8 cellular contexts compared by ENCODE assay signal in the genomic region with DNA sequence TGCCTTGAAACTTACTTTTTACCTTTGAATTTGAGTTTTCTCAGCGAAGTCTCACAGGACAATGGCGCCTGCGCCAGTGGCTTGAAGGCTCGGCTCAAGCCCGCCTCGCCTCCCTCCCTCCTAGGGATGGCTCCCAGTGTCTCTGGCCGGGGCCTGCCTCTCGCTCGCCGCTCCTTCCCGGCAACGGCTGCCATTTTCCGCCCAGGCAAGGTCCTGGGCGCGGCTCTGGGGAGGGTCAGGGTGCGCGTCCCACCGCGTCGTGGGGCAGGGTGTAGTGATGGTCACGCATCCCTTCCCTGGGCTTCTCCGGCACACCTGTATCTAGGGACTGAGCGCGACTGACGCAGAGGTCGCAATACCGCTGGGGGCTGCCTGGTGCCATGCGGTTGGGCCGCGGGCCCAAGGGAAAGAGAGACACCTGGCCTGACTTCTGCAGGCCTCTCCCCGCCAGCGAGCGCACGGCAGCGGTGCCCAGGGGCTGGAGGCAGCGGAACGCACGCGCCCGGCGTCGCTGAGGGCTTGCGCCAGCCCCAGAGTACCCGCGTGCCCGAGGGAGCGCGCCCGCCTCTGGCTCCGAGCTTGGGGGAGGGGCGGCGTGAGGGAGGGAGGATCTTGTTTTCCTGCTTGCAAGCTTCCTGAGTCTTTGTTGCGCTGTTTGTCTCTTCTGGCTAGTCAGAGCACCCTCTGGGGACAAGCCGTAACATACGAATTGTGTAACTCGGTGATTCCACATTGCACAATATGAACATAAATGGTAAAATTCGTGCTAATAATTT. TPM values are rescaled to one million over a fixed set of nuclear protein-coding genes. Genes with fewer than 3 reads are reported as not detected.
DNase-seq lines count a peak whose midpoint lies in the region; ATAC-seq and TF ChIP-seq lines count a peak whose summit lies in the region.

No MANE protein-coding gene starts in this region.

- ATAC-seq in left cardiac atrium, result peak; percentile 95 to 96
- ATAC-seq in HG03439 (IDR thresholded peaks at IDR 0.05; ENCODE audit: unreplicated experiment), result no peak

- H3K4me2 ChIP-seq in BLaER1 treated with 17β-estradiol and CSF1 and Interleukin-3, amounts not matched to agents 10 nM and 100 nM, result peak overlapping the region; percentile 81 to 93 (median 91)

- H3K4me3 ChIP-seq in BLaER1 treated with 17β-estradiol and CSF1 and Interleukin-3, amounts not matched to agents 10 nM and 100 nM, result peak overlapping the region; percentile 36 to 63 (median 48); a peak in 19 of 20 replicates
- H3K4me3 ChIP-seq in HUES48 (ENCODE audit: low read depth, low read length) (peak overlapping the region; percentile 61), ovary (peak overlapping the region; percentile 60), transverse colon (peak overlapping the region; percentile 30 to 54 (median 38))

- WGBS in ovary, 3 donors, result 4 to 8% (median 7%) methylated on average over 56 to 57 of the region's 57 CpGs
- 0 to 17% methylated on average over 4 to 33 of the region's 57 CpGs for WGBS in transverse colon (ENCODE audit: low coverage in 1 of 2), 2 donors

- in situ Hi-C loops in transverse colon (cut with MboI; ENCODE audit: low pct_ligation_motif_present in 1 of 4, low pct_unique_long_range_greater_than_20kb in 1 of 4, low sequenced_read_pairs in 3 of 4), result no loop called here

- DNase-seq in T follicular helper cell (ENCODE audit: low read depth) (peak; percentile 41), anterior cingulate cortex (lab: John Stamatoyannopoulos, UW) (peak; percentile 38 to 93 (median 85)), left cardiac atrium (peak; percentile 88), ovary (peak; percentile 89 to 94 (median 91)), transverse colon (peak; percentile 89)

- H3K9me3 ChIP-seq in BLaER1 treated with 17β-estradiol and CSF1 and Interleukin-3, amounts not matched to agents 10 nM and 100 nM (replicated peaks in 1 of 11), result no peaks in the 10 kb centered on the region
- H3K9me3 ChIP-seq in HUES48 (ENCODE audit: control insufficient read depth, insufficient read depth, low read length) (no peaks in the 10 kb centered on the region), ovary (no peaks in the 10 kb centered on the region), transverse colon (no peaks in the 10 kb centered on the region)

- H3K36me3 ChIP-seq in BLaER1 treated with 17β-estradiol and CSF1 and Interleukin-3, amounts not matched to agents 10 nM and 100 nM, result no peaks in the 10 kb centered on the region
- H3K36me3 ChIP-seq in HUES48 (ENCODE audit: control insufficient read depth, insufficient read depth, low read length), result no peaks in the 10 kb centered on the region
- no peaks in the 10 kb centered on the region for H3K36me3 ChIP-seq in ovary
- H3K36me3 ChIP-seq in transverse colon, result no peaks in the 10 kb centered on the region

- H3K27ac ChIP-seq in BLaER1 treated with 17β-estradiol and CSF1 and Interleukin-3, amounts not matched to agents 10 nM and 100 nM, result peak overlapping the region; percentile 80 to 90 (median 83)
- H3K27ac ChIP-seq in HUES48 (ENCODE audit: low read depth, low read length), result peak overlapping the region; percentile 86
- H3K27ac ChIP-seq in ovary, result peak overlapping the region; percentile 83 to 93
- peak overlapping the region; percentile 75 to 89 (median 81) for H3K27ac ChIP-seq in transverse colon

- TF ChIP-seq POLR2A in ovary (IDR thresholded peaks at IDR 0.05) (peak; percentile 93), transverse colon (IDR thresholded peaks at IDR 0.05) (peak; percentile 60)

- H3K27me3 ChIP-seq in BLaER1 treated with 17β-estradiol and CSF1 and Interleukin-3, amounts not matched to agents 10 nM and 100 nM, result no peaks in the 10 kb centered on the region
- H3K27me3 ChIP-seq in HUES48 (ENCODE audit: control insufficient read depth, insufficient read depth, low read length), result no peaks in the 10 kb centered on the region
- no peaks in the 10 kb centered on the region for H3K27me3 ChIP-seq in ovary
- no peaks in the 10 kb centered on the region for H3K27me3 ChIP-seq in transverse colon

- TF ChIP-seq EP300 in ovary (IDR thresholded peaks at IDR 0.05), result peak; percentile 35
- TF ChIP-seq EP300 in transverse colon (IDR thresholded peaks at IDR 0.05; ENCODE audit: low read depth), result no peak

- no peaks in the 10 kb centered on the region for H4K20me1 ChIP-seq in BLaER1 treated with 17β-estradiol and CSF1 and Interleukin-3, amounts not matched to agents 10 nM and 100 nM

- peaks cover 13 to 42% (median 34%) of the 10 kb centered on the region in 10 experiments for H3K4me1 ChIP-seq in BLaER1 treated with 17β-estradiol and CSF1 and Interleukin-3, amounts not matched to agents 10 nM and 100 nM
- H3K4me1 ChIP-seq in HUES48 (ENCODE audit: control insufficient read depth, insufficient read depth, low read length), result peaks cover 14% of the 10 kb centered on the region
- peaks cover 4% of the 10 kb centered on the region for H3K4me1 ChIP-seq in ovary (ENCODE audit: insufficient read depth)
- peaks cover 0 to 14% (median 6%) of the 10 kb centered on the region in 4 donors for H3K4me1 ChIP-seq in transverse colon

- TF ChIP-seq CTCF in ovary (IDR thresholded peaks at IDR 0.05), result no peak
- no peak for TF ChIP-seq CTCF in transverse colon (IDR thresholded peaks at IDR 0.05)

- H3K9ac ChIP-seq in BLaER1 treated with 17β-estradiol and CSF1 and Interleukin-3, amounts not matched to agents 10 nM and 100 nM, result peak overlapping the region; percentile 67 to 82 (median 75)
- H3K9ac ChIP-seq in HUES48 (ENCODE audit: low read depth, low read length), result peak overlapping the region; percentile 87

- intact Hi-C loops in left cardiac atrium (cut with DNase I) (loop anchor here in 1 of 2 donors (10.0 kb wide), 1 partner anchor 48 kb away; no protein-coding TSS in a partner anchor), ovary (cut with DNase I) (loop anchor here in 2 of 4 donors (5.0 to 10.0 kb wide), 5 partner anchors 48 to 618 kb away; no protein-coding TSS in a partner anchor), transverse colon (cut with DNase I; ENCODE audit: low total_unique reads) (loop anchor here (10.0 kb wide), 1 partner anchor 48 kb away; no protein-coding TSS in a partner anchor)

RNA-seq across cellular contexts. Expression of a gene that starts 20.7 kb away (rescaled TPM):
- total RNA-seq in left cardiac atrium (10 to 100 TPM; 41.1 to 69.7 TPM), ovary (10 to 100 TPM; 30.3 to 83.2 (median 55.9) TPM), transverse colon (10 to 100 TPM; 25.1 to 64.7 (median 43.0) TPM)
- polyA plus RNA-seq in ovary, result 10 to 100 TPM; 15.8 to 32.9 TPM

RNA-seq across cellular contexts. Expression of a gene that starts 27.3 kb away (rescaled TPM):
- total RNA-seq in left cardiac atrium, result 10 to 100 TPM; 10.7 to 12.3 TPM
- 10 to 100 TPM in 5 of 7 donors, 1 to 10 TPM in 2; 6.3 to 21.8 (median 12.0) TPM for total RNA-seq in ovary
- 10 to 100 TPM; 10.9 to 13.9 TPM for polyA plus RNA-seq in ovary
- total RNA-seq in transverse colon, result 10 to 100 TPM; 13.8 to 28.1 (median 18.2) TPM

RNA-seq across cellular contexts. Expression of a gene that starts 51.7 kb away (rescaled TPM):
- 1 to 10 TPM; 3.7 to 4.3 TPM for total RNA-seq in left cardiac atrium
- 1 to 10 TPM; 2.5 to 9.3 (median 3.2) TPM for total RNA-seq in ovary
- polyA plus RNA-seq in ovary, result 1 to 10 TPM; 3.2 to 9.5 TPM
- total RNA-seq in transverse colon, result 100 to 1,000 TPM in 1 of 4 donors, 10 to 100 TPM in 3; 56.3 to 153 (median 75.2) TPM

Comparison
In these comparisons a context has a peak if more than half of its experiments do, and no peak if none do; other contexts are left out.
1. DNase-seq: peak in every context shown above with its lines; median percentile 91 in ovary; 89 in transverse colon; 88 in left cardiac atrium; 85 in anterior cingulate cortex; 41 in T follicular helper cell.
2. RNA of a gene that starts 51.7 kb away (total RNA-seq): 56.3 to 153 TPM in transverse colon; 3.7 to 4.3 TPM in left cardiac atrium and 2.5 to 9.3 TPM in ovary; every median in the first group is over 4 times any median in the second.
3. Peak in every context shown above with its lines, with median percentiles within 50 percentile points of each other: H3K27ac ChIP-seq and H3K4me3 ChIP-seq.